8 cellular contexts compared by ENCODE assay signal in the genomic region with DNA sequence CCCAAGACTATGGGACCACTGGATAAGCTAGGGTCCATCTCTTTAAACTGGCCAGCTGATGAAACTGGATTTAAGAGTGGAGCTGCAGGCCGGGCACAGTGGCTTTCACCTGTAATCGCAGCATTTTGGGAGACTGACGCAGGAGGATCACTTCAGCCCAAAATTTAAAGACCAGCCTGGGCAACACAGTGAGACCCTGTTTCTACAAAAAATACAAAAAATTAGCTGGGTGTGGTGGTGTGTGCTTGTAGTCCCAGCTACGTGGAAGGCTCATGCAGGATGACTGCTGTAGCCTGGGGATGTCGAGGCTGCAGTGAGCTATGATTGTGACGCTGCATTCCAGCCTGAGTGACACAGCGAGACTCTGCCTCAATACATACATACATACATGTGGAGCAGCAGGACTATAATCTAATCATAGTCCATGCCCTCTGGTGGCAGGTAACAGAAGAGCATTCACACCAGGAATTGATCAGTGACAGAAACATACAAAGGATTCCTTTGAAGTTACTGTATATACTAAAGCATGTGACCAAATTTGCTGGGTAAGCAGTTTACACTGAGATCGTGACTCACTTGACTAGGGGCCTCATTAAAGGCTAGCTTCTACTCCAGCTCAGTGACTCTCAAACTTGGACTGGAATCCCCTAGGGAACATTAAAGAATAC.
DNase-seq lines count a peak whose midpoint lies in the region; ATAC-seq and TF ChIP-seq lines count a peak whose summit lies in the region.

No MANE protein-coding gene starts in this region.

- in situ Hi-C loops in Caki2 (cut with HindIII; ENCODE audit: low pct_unique_long_range_greater_than_20kb, low sequenced_read_pairs), result no loop called here

- no peaks in the 10 kb centered on the region for H3K27me3 ChIP-seq in osteoblast (ENCODE audit: insufficient read depth, low read length)

- ATAC-seq in GM19452 (IDR thresholded peaks at IDR 0.05; ENCODE audit: unreplicated experiment) (no peak), HG03175 (IDR thresholded peaks at IDR 0.05; ENCODE audit: unreplicated experiment) (no peak)

- H3K27ac ChIP-seq in HEK293 (ENCODE audit: extremely low read depth, low read depth, low read length) (no peak overlapping the region), osteoblast (ENCODE audit: low read depth, low read length) (no peak overlapping the region)

- H3K36me3 ChIP-seq in HEK293 (ENCODE audit: control insufficient read depth in 2 of 2, insufficient read depth in 1 of 2, low read length in 2 of 2) (peaks cover 0 to 11% of the 10 kb centered on the region in 2 experiments; a peak in 2 of 3 replicates), osteoblast (ENCODE audit: insufficient read depth, low read length) (no peaks in the 10 kb centered on the region)

- no peaks in the 10 kb centered on the region for H3K79me2 ChIP-seq in osteoblast (ENCODE audit: insufficient read depth, low read length)

- H3K4me1 ChIP-seq in HEK293 (ENCODE audit: control insufficient read depth, insufficient read depth, low read length), result no peaks in the 10 kb centered on the region
- H3K4me1 ChIP-seq in osteoblast (ENCODE audit: insufficient read depth, low read length), result peaks cover 9% of the 10 kb centered on the region

- TF ChIP-seq CTCF in HEK293 (tag by site-specific recombination; IDR thresholded peaks at IDR 0.05) (peak; percentile 47; the same call in 1 of the 2 replicates), osteoblast (IDR thresholded peaks at IDR 0.05; ENCODE audit: extremely low read depth, low read depth, low read length) (peak; percentile 64)

- CTCF ChIA-PET in HEK293 (lab: Yijun Ruan, JAX), result interaction anchor here (0.5 to 1.6 kb wide), 10 partner anchors 8 to 184 kb away, joined by 3 to 6 read pairs (median 4); a partner anchor contains a TSS

- POLR2A ChIA-PET in HEK293 (lab: Yijun Ruan, JAX), result interaction anchor here (0.5 to 1.3 kb wide), 2 partner anchors 114 to 192 kb away, joined by 3 to 4 read pairs; no protein-coding TSS in a partner anchor

- no peaks in the 10 kb centered on the region for H4K20me1 ChIP-seq in osteoblast (ENCODE audit: insufficient read depth, low read length)

- no peak overlapping the region for H2AFZ ChIP-seq in osteoblast (ENCODE audit: low read length)

- peak; percentile 47 for DNase-seq in Caki2 (ENCODE audit: low read depth)
- DNase-seq in RPMI7951 (ENCODE audit: low read depth), result peak; percentile 77
- peak; percentile 57 for DNase-seq in epidermal melanocyte (ENCODE audit: insufficient read length, low spot score)
- peak; percentile 92 for DNase-seq in osteoblast (ENCODE audit: insufficient read length, low spot score, missing footprints)
- DNase-seq in NCI-H2107 treated with DMSO at 0.1 percent for 48 hours (lab: John Stamatoyannopoulos, UW; ENCODE audit: unreplicated experiment), result no peak

- H3K9me3 ChIP-seq in HEK293 (ENCODE audit: control insufficient read depth, insufficient read depth, low read depth, low read length), result no peaks in the 10 kb centered on the region
- H3K9me3 ChIP-seq in osteoblast (ENCODE audit: low read depth, low read length), result no peaks in the 10 kb centered on the region

- no peak overlapping the region for H3K4me3 ChIP-seq in HEK293 (ENCODE audit: low read depth, low read length)
- no peak overlapping the region for H3K4me3 ChIP-seq in osteoblast (ENCODE audit: insufficient read depth, low read length)

- no peak overlapping the region for H3K4me2 ChIP-seq in osteoblast (ENCODE audit: insufficient read depth, low read length)

TF ChIP-seq in HEK293, 187 proteins besides CTCF, POLR2A, EP300 and RAD21:
- TF ChIP-seq ZNF335 (tag by site-specific recombination; conservative IDR thresholded peaks at IDR 0.05) (no peak), SETDB1 (IDR thresholded peaks at IDR 0.05; ENCODE audit: insufficient read length, low read length) (no peak), ZBTB1 (tag by site-specific recombination; IDR thresholded peaks at IDR 0.05) (no peak), ZBTB17 (tag by site-specific recombination; IDR thresholded peaks at IDR 0.05) (peak; percentile 32; the same call in 1 of the 2 replicates), ZNF501 (tag by site-specific recombination; IDR thresholded peaks at IDR 0.05) (no peak), ZNF19 (tag by site-specific recombination; IDR thresholded peaks at IDR 0.05; ENCODE audit: low read depth) (no peak), ZNF629 (tag by site-specific recombination; IDR thresholded peaks at IDR 0.05) (0 out of 2 replicates have a peak, but pooled peaks have one; percentile 19), TRIM28 (IDR thresholded peaks at IDR 0.05; ENCODE audit: borderline replicate concordance, low read length) (peak; percentile 87), ZNF341 (tag by site-specific recombination; IDR thresholded peaks at IDR 0.05; ENCODE audit: low read depth) (no peak), TCF7L2 (IDR thresholded peaks at IDR 0.05; ENCODE audit: borderline replicate concordance, low read depth, low read length) (peak; percentile 84), ZNF202 (tag by site-specific recombination; IDR thresholded peaks at IDR 0.05; ENCODE audit: borderline replicate concordance) (no peak), ZSCAN16 (tag by site-specific recombination; IDR thresholded peaks at IDR 0.05) (no peak), ZNF660 (tag by site-specific recombination; IDR thresholded peaks at IDR 0.05) (0 out of 2 replicates have a peak, but pooled peaks have one; percentile 48), ZNF121 (tag by site-specific recombination; IDR thresholded peaks at IDR 0.05) (peak; percentile 77; the same call in 1 of the 2 replicates)
- TF ChIP-seq, protein P1, sequence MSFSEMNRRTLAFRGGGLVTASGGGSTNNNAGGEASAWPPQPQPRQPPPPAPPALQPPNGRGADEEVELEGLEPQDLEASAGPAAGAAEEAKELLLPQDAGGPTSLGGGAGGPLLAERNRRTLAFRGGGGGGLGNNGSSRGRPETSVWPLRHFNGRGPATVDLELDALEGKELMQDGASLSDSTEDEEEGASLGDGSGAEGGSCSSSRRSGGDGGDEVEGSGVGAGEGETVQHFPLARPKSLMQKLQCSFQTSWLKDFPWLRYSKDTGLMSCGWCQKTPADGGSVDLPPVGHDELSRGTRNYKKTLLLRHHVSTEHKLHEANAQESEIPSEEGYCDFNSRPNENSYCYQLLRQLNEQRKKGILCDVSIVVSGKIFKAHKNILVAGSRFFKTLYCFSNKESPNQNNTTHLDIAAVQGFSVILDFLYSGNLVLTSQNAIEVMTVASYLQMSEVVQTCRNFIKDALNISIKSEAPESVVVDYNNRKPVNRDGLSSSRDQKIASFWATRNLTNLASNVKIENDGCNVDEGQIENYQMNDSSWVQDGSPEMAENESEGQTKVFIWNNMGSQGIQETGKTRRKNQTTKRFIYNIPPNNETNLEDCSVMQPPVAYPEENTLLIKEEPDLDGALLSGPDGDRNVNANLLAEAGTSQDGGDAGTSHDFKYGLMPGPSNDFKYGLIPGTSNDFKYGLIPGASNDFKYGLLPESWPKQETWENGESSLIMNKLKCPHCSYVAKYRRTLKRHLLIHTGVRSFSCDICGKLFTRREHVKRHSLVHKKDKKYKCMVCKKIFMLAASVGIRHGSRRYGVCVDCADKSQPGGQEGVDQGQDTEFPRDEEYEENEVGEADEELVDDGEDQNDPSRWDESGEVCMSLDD (tag by site-specific recombination; IDR thresholded peaks at IDR 0.05), result 0 out of 2 replicates have a peak, but pooled peaks have one; percentile 25
- TF ChIP-seq, protein P2, sequence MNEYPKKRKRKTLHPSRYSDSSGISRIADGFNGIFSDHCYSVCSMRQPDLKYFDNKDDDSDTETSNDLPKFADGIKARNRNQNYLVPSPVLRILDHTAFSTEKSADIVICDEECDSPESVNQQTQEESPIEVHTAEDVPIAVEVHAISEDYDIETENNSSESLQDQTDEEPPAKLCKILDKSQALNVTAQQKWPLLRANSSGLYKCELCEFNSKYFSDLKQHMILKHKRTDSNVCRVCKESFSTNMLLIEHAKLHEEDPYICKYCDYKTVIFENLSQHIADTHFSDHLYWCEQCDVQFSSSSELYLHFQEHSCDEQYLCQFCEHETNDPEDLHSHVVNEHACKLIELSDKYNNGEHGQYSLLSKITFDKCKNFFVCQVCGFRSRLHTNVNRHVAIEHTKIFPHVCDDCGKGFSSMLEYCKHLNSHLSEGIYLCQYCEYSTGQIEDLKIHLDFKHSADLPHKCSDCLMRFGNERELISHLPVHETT (tag by site-specific recombination; IDR thresholded peaks at IDR 0.05), result no peak
- TF ChIP-seq, protein P3, sequence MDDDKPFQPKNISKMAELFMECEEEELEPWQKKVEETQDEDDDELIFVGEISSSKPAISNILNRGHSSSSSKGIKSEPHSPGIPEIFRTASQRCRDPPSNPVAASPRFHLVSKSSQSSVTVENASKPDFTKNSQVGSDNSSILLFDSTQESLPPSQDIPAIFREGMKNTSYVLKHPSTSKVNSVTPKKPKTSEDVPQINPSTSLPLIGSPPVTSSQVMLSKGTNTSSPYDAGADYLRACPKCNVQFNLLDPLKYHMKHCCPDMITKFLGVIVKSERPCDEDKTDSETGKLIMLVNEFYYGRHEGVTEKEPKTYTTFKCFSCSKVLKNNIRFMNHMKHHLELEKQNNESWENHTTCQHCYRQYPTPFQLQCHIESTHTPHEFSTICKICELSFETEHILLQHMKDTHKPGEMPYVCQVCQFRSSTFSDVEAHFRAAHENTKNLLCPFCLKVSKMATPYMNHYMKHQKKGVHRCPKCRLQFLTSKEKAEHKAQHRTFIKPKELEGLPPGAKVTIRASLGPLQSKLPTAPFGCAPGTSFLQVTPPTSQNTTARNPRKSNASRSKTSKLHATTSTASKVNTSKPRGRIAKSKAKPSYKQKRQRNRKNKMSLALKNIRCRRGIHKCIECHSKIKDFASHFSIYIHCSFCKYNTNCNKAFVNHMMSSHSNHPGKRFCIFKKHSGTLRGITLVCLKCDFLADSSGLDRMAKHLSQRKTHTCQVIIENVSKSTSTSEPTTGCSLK (tag by site-specific recombination; IDR thresholded peaks at IDR 0.05), result no peak
